ENCODE assay signal across 1 cellular context in genomic region chr7:77797734-77798393, GRCh38.
TF ChIP-seq lines count a peak whose summit lies in the region.

No MANE protein-coding gene starts in this region.

TF ChIP-seq in HepG2, 621 proteins besides CTCF, POLR2A, EP300 and RAD21 (continued from another document and continues in another):
- TF ChIP-seq ZNF546 (CRISPR knock-in tag; conservative IDR thresholded peaks at IDR 0.05): peak; percentile 76
- no peak for TF ChIP-seq ZSCAN25 (CRISPR knock-in tag; IDR thresholded peaks at IDR 0.05)
- TF ChIP-seq FIP1L1 (IDR thresholded peaks at IDR 0.05; ENCODE audit: borderline replicate concordance, insufficient read depth, low read depth, low read length): no peak
- no peak for TF ChIP-seq MTA3 (CRISPR knock-in tag; IDR thresholded peaks at IDR 0.05)
- TF ChIP-seq MAF1 (CRISPR knock-in tag; IDR thresholded peaks at IDR 0.05; ENCODE audit: borderline replicate concordance): no peak
- TF ChIP-seq ZNF18 (CRISPR knock-in tag; IDR thresholded peaks at IDR 0.05; ENCODE audit: insufficient replicate concordance): no peak
- TF ChIP-seq TEF (CRISPR knock-in tag; IDR thresholded peaks at IDR 0.05): no peak
- no peak for TF ChIP-seq KDM4B (CRISPR knock-in tag; IDR thresholded peaks at IDR 0.05)
- TF ChIP-seq BHLHE40 (IDR thresholded peaks at IDR 0.05; ENCODE audit: low read length): no peak
- no peak for TF ChIP-seq ZNF660 (CRISPR knock-in tag; IDR thresholded peaks at IDR 0.05; ENCODE audit: borderline replicate concordance, low read depth)
- 0 out of 2 replicates have a peak, but pooled peaks have one; percentile 13 for TF ChIP-seq ZNF773 (CRISPR knock-in tag; IDR thresholded peaks at IDR 0.05; ENCODE audit: borderline replicate concordance)
- peak; percentile 27; the same call in 1 of the 2 replicates for TF ChIP-seq TAF1 (CRISPR knock-in tag; IDR thresholded peaks at IDR 0.05)
- TF ChIP-seq GRHL1 (CRISPR knock-in tag; conservative IDR thresholded peaks at IDR 0.05): no peak
- no peak for TF ChIP-seq SUZ12 (IDR thresholded peaks at IDR 0.05; ENCODE audit: low read depth, low read length)
- no peak for TF ChIP-seq RXRA (CRISPR knock-in tag; IDR thresholded peaks at IDR 0.05)
- no peak for TF ChIP-seq NR1H2 (CRISPR knock-in tag; IDR thresholded peaks at IDR 0.05; ENCODE audit: borderline replicate concordance, low read depth)
- no peak for TF ChIP-seq ZFP36L1 (CRISPR knock-in tag; IDR thresholded peaks at IDR 0.05)
- TF ChIP-seq ZNF839 (CRISPR knock-in tag; IDR thresholded peaks at IDR 0.05; ENCODE audit: borderline replicate concordance): 0 out of 2 replicates have a peak, but pooled peaks have one; percentile 28
- TF ChIP-seq EHMT2 (IDR thresholded peaks at IDR 0.05; ENCODE audit: borderline replicate concordance, low read depth, low read length): no peak
- no peak for TF ChIP-seq POLR2AphosphoS2 (IDR thresholded peaks at IDR 0.05; ENCODE audit: low read depth, low read length)
- TF ChIP-seq RARA (CRISPR knock-in tag; IDR thresholded peaks at IDR 0.05): no peak
- no peak for TF ChIP-seq PRDM4 (CRISPR knock-in tag; IDR thresholded peaks at IDR 0.05; ENCODE audit: borderline replicate concordance)
- TF ChIP-seq ATF7 (IDR thresholded peaks at IDR 0.05): no peak
- TF ChIP-seq ATF7 (CRISPR knock-in tag; IDR thresholded peaks at IDR 0.05): no peak
- TF ChIP-seq ZEB1 (IDR thresholded peaks at IDR 0.05; ENCODE audit: insufficient replicate concordance, low read depth): no peak
- no peak for TF ChIP-seq ZNF780A (CRISPR knock-in tag; IDR thresholded peaks at IDR 0.05)
- no peak for TF ChIP-seq TARDBP (CRISPR knock-in tag; IDR thresholded peaks at IDR 0.05)
- TF ChIP-seq ZNF136 (CRISPR knock-in tag; IDR thresholded peaks at IDR 0.05; ENCODE audit: low read depth): no peak
- TF ChIP-seq SRSF9 (IDR thresholded peaks at IDR 0.05; ENCODE audit: borderline replicate concordance, insufficient read depth, low read depth, low read length, poor library complexity, severe bottlenecking): no peak
- no peak for TF ChIP-seq LRRFIP1 (CRISPR knock-in tag; conservative IDR thresholded peaks at IDR 0.05)
- no peak for TF ChIP-seq JUND (CRISPR knock-in tag; IDR thresholded peaks at IDR 0.05)
- TF ChIP-seq AGO1 (IDR thresholded peaks at IDR 0.05; ENCODE audit: low read depth, low read length, poor library complexity, severe bottlenecking): no peak
- TF ChIP-seq ZNF503 (CRISPR knock-in tag; IDR thresholded peaks at IDR 0.05): no peak
- TF ChIP-seq HMGXB3 (CRISPR knock-in tag; IDR thresholded peaks at IDR 0.05; ENCODE audit: borderline replicate concordance): no peak
- TF ChIP-seq ZNF530 (CRISPR knock-in tag; IDR thresholded peaks at IDR 0.05; ENCODE audit: low read depth): no peak
- TF ChIP-seq RBM39 (IDR thresholded peaks at IDR 0.05; ENCODE audit: low read depth, low read length, poor library complexity, severe bottlenecking): no peak
- no peak for TF ChIP-seq SKIL (CRISPR knock-in tag; IDR thresholded peaks at IDR 0.05; ENCODE audit: borderline replicate concordance)
- TF ChIP-seq THYN1 (CRISPR knock-in tag; IDR thresholded peaks at IDR 0.05; ENCODE audit: borderline replicate concordance, low read depth): no peak
- no peak for TF ChIP-seq PRPF4 (IDR thresholded peaks at IDR 0.05; ENCODE audit: low read depth, low read length, poor library complexity, severe bottlenecking)
- TF ChIP-seq NFATC3 (CRISPR knock-in tag; IDR thresholded peaks at IDR 0.05): no peak
- TF ChIP-seq ZC3H4 (CRISPR knock-in tag; IDR thresholded peaks at IDR 0.05; ENCODE audit: borderline replicate concordance): no peak
- no peak for TF ChIP-seq ZNF639 (CRISPR knock-in tag; conservative IDR thresholded peaks at IDR 0.05)
